ENCODE assay signal across 12 cellular contexts in the genomic region with DNA sequence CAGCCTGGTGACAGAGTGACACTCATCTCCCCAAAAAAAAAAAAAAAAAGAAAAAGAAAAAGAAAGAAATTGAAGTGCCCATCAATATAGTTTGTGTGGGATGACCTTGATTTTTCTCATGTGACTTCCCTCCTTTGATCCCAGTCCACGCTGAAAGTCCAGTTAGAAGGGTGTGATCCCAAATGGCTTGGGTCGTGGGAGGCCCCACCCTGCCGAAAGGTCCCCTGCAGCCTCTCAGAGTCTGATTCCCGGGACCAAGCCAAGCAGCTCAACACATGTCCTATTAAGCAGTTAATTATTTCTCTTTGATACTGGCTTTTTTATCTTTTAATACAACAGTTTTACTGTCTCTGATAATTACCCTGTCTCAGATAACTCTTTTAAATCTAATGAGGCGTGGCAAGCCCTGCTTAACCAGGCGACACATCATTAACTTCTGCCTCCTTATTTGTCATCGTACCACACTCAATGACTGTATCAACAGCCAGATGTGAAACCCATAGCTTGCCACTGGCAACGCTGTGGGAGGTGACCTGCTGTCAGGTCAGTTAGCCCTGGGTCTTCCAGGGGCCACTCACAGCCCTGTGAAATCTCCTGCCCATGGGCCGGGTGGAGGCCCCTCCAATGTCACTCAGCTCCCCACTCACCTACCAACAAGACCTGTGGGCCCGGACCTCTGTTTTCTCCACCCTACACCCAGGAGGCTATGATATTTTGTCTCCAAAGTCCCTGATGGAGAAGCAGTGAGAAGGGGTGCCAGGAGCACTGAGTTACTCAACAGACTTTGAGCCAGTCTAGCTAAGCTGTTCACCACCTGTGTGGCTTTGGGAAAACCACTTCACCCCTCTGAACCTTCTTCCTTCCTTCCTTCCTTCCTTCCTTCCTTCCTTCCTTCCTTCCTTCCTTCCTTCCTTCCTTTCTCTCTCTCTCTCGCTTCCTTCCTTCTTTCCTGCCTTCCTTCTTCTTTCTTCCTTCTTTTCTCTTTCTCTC.
DNase-seq lines count a peak whose midpoint lies in the region; ATAC-seq, FAIRE-seq and TF ChIP-seq lines count a peak whose summit lies in the region.
"Had no signal": no experiment of that assay in that cellular context is flagged by ENCODE, and none has a peak within 500 bp of the region (broad histone marks: within the 10 kb centered on the region; RNA-seq: fewer than 3 reads in every experiment).

No MANE protein-coding gene starts in this region.

- no peak for DNase-seq in activated naive CD8-positive, alpha-beta T cell treated with anti-CD3 and anti-CD28 coated beads, Interleukin-2, amount 10 ng/mL, durations not matched to agents 7 days and 5 days
- DNase-seq in activated naive CD8-positive, alpha-beta T cell treated with anti-CD3 and anti-CD28 coated beads for 36 hours, result no peak
- DNase-seq in stimulated activated naive B cell treated with anti-CD40 and anti-IgM and Interleukin-4, amounts not matched to agents 10 μg/mL and 1 μg/mL and 100 μg/mL, for 72 hours, result no peak
- no peak for DNase-seq in activated T-cell treated with anti-CD3 and anti-CD28 coated beads, Interleukin-2, amount 50 U/mL, for 4 hours
- no peak for DNase-seq in tibial artery
- no peak for DNase-seq in D721Med (ENCODE audit: insufficient read length, low spot score)
- DNase-seq: effector memory CD8-positive, alpha-beta T cell; pancreas had no signal

- H3K9me3 ChIP-seq in HEK293 (ENCODE audit: control insufficient read depth, insufficient read depth, low read depth, low read length) (no peaks in the 10 kb centered on the region), tibial artery (no peaks in the 10 kb centered on the region)
- H3K9me3 ChIP-seq: pancreas had no signal

- peaks cover 33% of the 10 kb centered on the region for H3K4me1 Mint-ChIP-seq in activated naive CD8-positive, alpha-beta T cell treated with anti-CD3 and anti-CD28 coated beads, Interleukin-2, amount 10 ng/mL, durations not matched to agents 7 days and 5 days
- peaks cover 8% of the 10 kb centered on the region for H3K4me1 Mint-ChIP-seq in activated naive CD8-positive, alpha-beta T cell treated with anti-CD3 and anti-CD28 coated beads for 36 hours
- peaks cover 14 to 33% of the 10 kb centered on the region in 2 donors for H3K4me1 Mint-ChIP-seq in stimulated activated naive B cell treated with anti-CD40 and anti-IgM and Interleukin-4, amounts not matched to agents 10 μg/mL and 1 μg/mL and 100 μg/mL, for 72 hours
- H3K4me1 Mint-ChIP-seq in activated T-cell treated with anti-CD3 and anti-CD28 coated beads, Interleukin-2, amount 50 U/mL, for 4 hours (ENCODE audit: low read depth), result peaks cover 6% of the 10 kb centered on the region

- H3K9me3 Mint-ChIP-seq in activated naive CD8-positive, alpha-beta T cell treated with anti-CD3 and anti-CD28 coated beads, Interleukin-2, amount 10 ng/mL, durations not matched to agents 7 days and 5 days, result peaks cover 3% of the 10 kb centered on the region
- no peaks in the 10 kb centered on the region for H3K9me3 Mint-ChIP-seq in activated naive CD8-positive, alpha-beta T cell treated with anti-CD3 and anti-CD28 coated beads for 36 hours
- H3K9me3 Mint-ChIP-seq in stimulated activated naive B cell treated with anti-CD40 and anti-IgM and Interleukin-4, amounts not matched to agents 10 μg/mL and 1 μg/mL and 100 μg/mL, for 72 hours, result peaks cover 0 to 1% of the 10 kb centered on the region in 2 donors
- no peaks in the 10 kb centered on the region for H3K9me3 Mint-ChIP-seq in activated T-cell treated with anti-CD3 and anti-CD28 coated beads, Interleukin-2, amount 50 U/mL, for 4 hours
- H3K9me3 Mint-ChIP-seq: effector memory CD8-positive, alpha-beta T cell had no signal

- ATAC-seq in activated naive CD8-positive, alpha-beta T cell treated with anti-CD3 and anti-CD28 coated beads, Interleukin-2, amount 10 ng/mL, durations not matched to agents 7 days and 5 days (ENCODE audit: low read depth), result no peak
- ATAC-seq in HG03558 (IDR thresholded peaks at IDR 0.05; ENCODE audit: extremely low read depth, unreplicated experiment), result peak; percentile 59
- peak; percentile 65 to 70 for ATAC-seq in stimulated activated naive B cell treated with anti-CD40 and anti-IgM and Interleukin-4, amounts not matched to agents 10 μg/mL and 1 μg/mL and 100 μg/mL, for 72 hours (replicated peaks)
- ATAC-seq in activated T-cell treated with anti-CD3 and anti-CD28 coated beads, Interleukin-2, amount 50 U/mL, for 4 hours, result no peak
- ATAC-seq: effector memory CD8-positive, alpha-beta T cell had no signal

- H3K4me1 ChIP-seq in HEK293 (ENCODE audit: control insufficient read depth, insufficient read depth, low read length), result no peaks in the 10 kb centered on the region
- H3K4me1 ChIP-seq in tibial artery, result peaks cover 0 to 2% (median 0%) of the 10 kb centered on the region in 4 donors
- H3K4me1 ChIP-seq: pancreas had no signal

- peaks cover 2% of the 10 kb centered on the region for H3K27me3 Mint-ChIP-seq in activated naive CD8-positive, alpha-beta T cell treated with anti-CD3 and anti-CD28 coated beads, Interleukin-2, amount 10 ng/mL, durations not matched to agents 7 days and 5 days
- no peaks in the 10 kb centered on the region for H3K27me3 Mint-ChIP-seq in activated naive CD8-positive, alpha-beta T cell treated with anti-CD3 and anti-CD28 coated beads for 36 hours
- peaks cover 6 to 8% of the 10 kb centered on the region in 2 donors for H3K27me3 Mint-ChIP-seq in stimulated activated naive B cell treated with anti-CD40 and anti-IgM and Interleukin-4, amounts not matched to agents 10 μg/mL and 1 μg/mL and 100 μg/mL, for 72 hours
- H3K27me3 Mint-ChIP-seq in activated T-cell treated with anti-CD3 and anti-CD28 coated beads, Interleukin-2, amount 50 U/mL, for 4 hours (ENCODE audit: low read depth), result peaks cover 2% of the 10 kb centered on the region
- H3K27me3 Mint-ChIP-seq: activated naive CD8-positive, alpha-beta T cell had no signal

- no peak overlapping the region for H3K4me3 Mint-ChIP-seq in activated naive CD8-positive, alpha-beta T cell treated with anti-CD3 and anti-CD28 coated beads, Interleukin-2, amount 10 ng/mL, durations not matched to agents 7 days and 5 days
- no peak overlapping the region for H3K4me3 Mint-ChIP-seq in activated naive CD8-positive, alpha-beta T cell treated with anti-CD3 and anti-CD28 coated beads for 36 hours
- no peak overlapping the region for H3K4me3 Mint-ChIP-seq in stimulated activated naive B cell treated with anti-CD40 and anti-IgM and Interleukin-4, amounts not matched to agents 10 μg/mL and 1 μg/mL and 100 μg/mL, for 72 hours
- no peak overlapping the region for H3K4me3 Mint-ChIP-seq in activated T-cell treated with anti-CD3 and anti-CD28 coated beads, Interleukin-2, amount 50 U/mL, for 4 hours
- H3K4me3 Mint-ChIP-seq: activated naive CD8-positive, alpha-beta T cell; effector memory CD8-positive, alpha-beta T cell had no signal

- CTCF ChIA-PET in HEK293 (lab: Yijun Ruan, JAX), result interaction anchor here (0.6 to 0.9 kb wide), 5 partner anchors 165 to 902 kb away, joined by 3 to 4 read pairs (median 4); no protein-coding TSS in a partner anchor

- H3K36me3 Mint-ChIP-seq in activated naive CD8-positive, alpha-beta T cell treated with anti-CD3 and anti-CD28 coated beads, Interleukin-2, amount 10 ng/mL, durations not matched to agents 7 days and 5 days, result peaks cover 9% of the 10 kb centered on the region
- H3K36me3 Mint-ChIP-seq in activated naive CD8-positive, alpha-beta T cell treated with anti-CD3 and anti-CD28 coated beads for 36 hours, result no peaks in the 10 kb centered on the region
- H3K36me3 Mint-ChIP-seq in stimulated activated naive B cell treated with anti-CD40 and anti-IgM and Interleukin-4, amounts not matched to agents 10 μg/mL and 1 μg/mL and 100 μg/mL, for 72 hours, result no peaks in the 10 kb centered on the region
- no peaks in the 10 kb centered on the region for H3K36me3 Mint-ChIP-seq in activated T-cell treated with anti-CD3 and anti-CD28 coated beads, Interleukin-2, amount 50 U/mL, for 4 hours (ENCODE audit: insufficient read depth)
- H3K36me3 Mint-ChIP-seq: activated naive CD8-positive, alpha-beta T cell had no signal

- TF ChIP-seq CTCF in HEK293 (tag by site-specific recombination; IDR thresholded peaks at IDR 0.05) (no peak), tibial artery (IDR thresholded peaks at IDR 0.05) (no peak), D721Med (IDR thresholded peaks at IDR 0.05; ENCODE audit: insufficient read depth, missing control alignments) (no peak)

- POLR2A ChIA-PET in activated naive CD8-positive, alpha-beta T cell treated with anti-CD3 and anti-CD28 coated beads, Interleukin-2, amount 10 ng/mL, durations not matched to agents 7 days and 5 days (lab: Charles Lee), result interaction anchor here (0.6 kb wide), 1 partner anchor 37 kb away, joined by 3 read pairs; no protein-coding TSS in a partner anchor
- POLR2A ChIA-PET in HEK293 (lab: Yijun Ruan, JAX), result interaction anchor here (0.6 kb wide), 1 partner anchor 100 kb away, joined by 5 read pairs; no protein-coding TSS in a partner anchor

- no peak for FAIRE-seq in D721Med (lab: Jason Lieb, UNC)
- FAIRE-seq: pancreas had no signal

- H3K27ac ChIP-seq in HEK293 (ENCODE audit: extremely low read depth, low read depth, low read length), result no peak overlapping the region
- H3K27ac ChIP-seq in tibial artery, result no peak overlapping the region
- H3K27ac ChIP-seq: pancreas, VCaP had no signal

- H3K4me3 ChIP-seq in HEK293 (ENCODE audit: low read depth, low read length), result no peak overlapping the region
- no peak overlapping the region for H3K4me3 ChIP-seq in tibial artery
- H3K4me3 ChIP-seq: pancreas had no signal

- peaks cover 0 to 46% of the 10 kb centered on the region in 2 donors for H3K27me3 ChIP-seq in tibial artery

- intact Hi-C loops in tibial artery (cut with DNase I; ENCODE audit: low total_unique reads), result no loop called here

- H3K36me3 ChIP-seq in HEK293 (ENCODE audit: control insufficient read depth in 2 of 2, insufficient read depth in 1 of 2, low read length in 2 of 2), result no peaks in the 10 kb centered on the region
- H3K36me3 ChIP-seq in tibial artery, result no peaks in the 10 kb centered on the region
- H3K36me3 ChIP-seq: pancreas had no signal

- peak overlapping the region; percentile 60 for H3K27ac Mint-ChIP-seq in activated naive CD8-positive, alpha-beta T cell treated with anti-CD3 and anti-CD28 coated beads, Interleukin-2, amount 10 ng/mL, durations not matched to agents 7 days and 5 days
- H3K27ac Mint-ChIP-seq in activated naive CD8-positive, alpha-beta T cell treated with anti-CD3 and anti-CD28 coated beads for 36 hours, result no peak overlapping the region
- H3K27ac Mint-ChIP-seq in stimulated activated naive B cell treated with anti-CD40 and anti-IgM and Interleukin-4, amounts not matched to agents 10 μg/mL and 1 μg/mL and 100 μg/mL, for 72 hours, result peak overlapping the region; percentile 47
- H3K27ac Mint-ChIP-seq: activated naive CD8-positive, alpha-beta T cell had no signal

TF ChIP-seq in HEK293, 187 proteins besides CTCF, POLR2A, EP300 and RAD21 (continues in another document):
- TF ChIP-seq ZNF510 (tag by site-specific recombination; IDR thresholded peaks at IDR 0.05; ENCODE audit: insufficient replicate concordance), result no peak

Comparison
In these comparisons a context has a peak if more than half of its experiments do, and no peak if none do; other contexts are left out.
1. ATAC-seq: peak in HG03558 (single experiment) and stimulated activated naive B cell treated with anti-CD40 and anti-IgM and Interleukin-4, amounts not matched to agents 10 μg/mL and 1 μg/mL and 100 μg/mL, for 72 hours (2 of 2); none in activated naive CD8-positive, alpha-beta T cell treated with anti-CD3 and anti-CD28 coated beads, Interleukin-2, amount 10 ng/mL, durations not matched to agents 7 days and 5 days (single experiment) and activated T-cell treated with anti-CD3 and anti-CD28 coated beads, Interleukin-2, amount 50 U/mL, for 4 hours (0 of 2).